ENCODE assay signal across 22 cellular contexts in genomic region chr5:95910521-95910920, GRCh38. TPM values are rescaled to one million over a fixed set of nuclear protein-coding genes. Genes with fewer than 3 reads are reported as not detected.
DNase-seq lines count a peak whose midpoint lies in the region; ATAC-seq, FAIRE-seq and TF ChIP-seq lines count a peak whose summit lies in the region.
"Had no signal": no experiment of that assay in that cellular context is flagged by ENCODE, and none has a peak within 500 bp of the region (broad histone marks: within the 10 kb centered on the region; RNA-seq: fewer than 3 reads in every experiment).

No MANE protein-coding gene starts in this region.

- no peaks in the 10 kb centered on the region for H3K9me3 ChIP-seq in H9 (ENCODE audit: control insufficient read depth, low read depth, low read length)
- no peaks in the 10 kb centered on the region for H3K9me3 ChIP-seq in IMR-90 (ENCODE audit: control insufficient read depth, insufficient read depth, low read length)
- no peaks in the 10 kb centered on the region for H3K9me3 ChIP-seq in H1 (ENCODE audit: insufficient read depth in 2 of 2, low read depth in 1 of 2, low read length in 1 of 2)
- H3K9me3 ChIP-seq in subcutaneous abdominal adipose tissue (ENCODE audit: control insufficient read depth in 5 of 5, low read length in 5 of 5), result no peaks in the 10 kb centered on the region
- H3K9me3 ChIP-seq in sigmoid colon, result no peaks in the 10 kb centered on the region
- H3K9me3 ChIP-seq: BE2C had no signal

- H3K79me2 ChIP-seq in H9 (ENCODE audit: insufficient read depth, low read length), result no peaks in the 10 kb centered on the region
- H3K79me2 ChIP-seq in H1 (ENCODE audit: control insufficient read depth in 1 of 2, insufficient read depth in 2 of 2, low read length in 2 of 2), result no peaks in the 10 kb centered on the region; a peak in 1 of 4 replicates

- no TSS peak for BruUV-seq in IMR-90 (replicated peaks; lab: Mats Ljungman, UMichigan)

- FAIRE-seq in H1 (lab: Jason Lieb, UNC), result no peak
- FAIRE-seq: A204.1, GM12878, H54, K562 had no signal

- H3K27ac ChIP-seq in H9 (ENCODE audit: insufficient read length, low read depth, low read length) (no peak overlapping the region), IMR-90 (ENCODE audit: insufficient read depth, low read length) (peak overlapping the region; percentile 26; the same call in 1 of the 2 replicates), H1 (ENCODE audit: low read depth, low read length) (no peak overlapping the region), subcutaneous abdominal adipose tissue (ENCODE audit: low read depth, low read length) (peak overlapping the region; percentile 34), sigmoid colon (no peak overlapping the region)

- no peak overlapping the region for H2AK9ac ChIP-seq in IMR-90 (replicated peaks; ENCODE audit: low read depth, low read length, poor library complexity)

- H4K91ac ChIP-seq in H9 (ENCODE audit: insufficient read length, low read depth, low read length), result no peak overlapping the region
- H4K91ac ChIP-seq in IMR-90 (ENCODE audit: insufficient read depth, low read depth, low read length), result no peak overlapping the region
- H4K91ac ChIP-seq in H1 (replicated peaks; ENCODE audit: insufficient read length, low read length), result no peak overlapping the region

- H4K5ac ChIP-seq in H9 (ENCODE audit: insufficient read length, low read depth, low read length) (peak overlapping the region; percentile 90), IMR-90 (ENCODE audit: low read depth, low read length) (no peak overlapping the region), H1 (ENCODE audit: insufficient read length, low read depth, low read length) (no peak overlapping the region)

- H3K79me1 ChIP-seq in H9 (ENCODE audit: insufficient read depth, low read depth, low read length, poor library complexity, severe bottlenecking) (no peaks in the 10 kb centered on the region), IMR-90 (ENCODE audit: low read depth in 1 of 2, low read length in 2 of 2) (peaks cover 23 to 76% of the 10 kb centered on the region in 2 experiments), H1 (ENCODE audit: low read depth, low read length) (no peaks in the 10 kb centered on the region; the same call in 1 of the 2 replicates)

- H3K23me2 ChIP-seq in H9 (ENCODE audit: insufficient read length, low read depth, low read length, poor library complexity, severe bottlenecking), result no peaks in the 10 kb centered on the region
- no peaks in the 10 kb centered on the region for H3K23me2 ChIP-seq in H1 (ENCODE audit: low read depth, low read length)

- H2AK5ac ChIP-seq in H9 (ENCODE audit: insufficient read length, low read length), result no peak overlapping the region
- H2AK5ac ChIP-seq in IMR-90 (ENCODE audit: low read depth, low read length), result no peak overlapping the region
- no peak overlapping the region for H2AK5ac ChIP-seq in H1 (ENCODE audit: low read depth, low read length)

- in situ Hi-C loops in IMR-90 (cut with MboI; ENCODE audit: low sequenced_read_pairs), result no loop called here

- H3K4me1 ChIP-seq in H9 (ENCODE audit: insufficient read depth, low read length), result no peaks in the 10 kb centered on the region; the same call in 1 of the 2 replicates
- H3K4me1 ChIP-seq in IMR-90 (ENCODE audit: control insufficient read depth, insufficient read depth, low read length), result peaks cover 24% of the 10 kb centered on the region
- peaks cover 0 to 4% (median 0%) of the 10 kb centered on the region in 4 experiments; a peak in 4 of 7 replicates for H3K4me1 ChIP-seq in H1 (replicated peaks in 1 of 4; ENCODE audit: control insufficient read depth in 3 of 4, insufficient read depth in 4 of 4, low read length in 3 of 4)
- peaks cover 0 to 25% (median 18%) of the 10 kb centered on the region in 5 donors for H3K4me1 ChIP-seq in subcutaneous abdominal adipose tissue (ENCODE audit: control insufficient read depth in 5 of 5, insufficient read depth in 5 of 5, low read length in 5 of 5)
- no peaks in the 10 kb centered on the region for H3K4me1 ChIP-seq in sigmoid colon
- H3K4me1 ChIP-seq: BE2C had no signal

- H2BK5ac ChIP-seq in H9 (ENCODE audit: insufficient read length, low read length) (no peak overlapping the region), IMR-90 (ENCODE audit: low read depth, low read length, poor library complexity, severe bottlenecking) (no peak overlapping the region), H1 (ENCODE audit: low read depth, low read length) (no peak overlapping the region)

- ATAC-seq in IMR-90 (ENCODE audit: low read depth), result no peak
- no peak for ATAC-seq in HG03159 (IDR thresholded peaks at IDR 0.05; ENCODE audit: unreplicated experiment)
- ATAC-seq: GM12878, HCT116, K562 had no signal

- POLR2A ChIA-PET in IMR-90 (lab: Charles Lee; ENCODE audit: unreplicated experiment), result no interaction called here
- POLR2A ChIA-PET in H1 (lab: Charles Lee; ENCODE audit: partially characterized antibody), result no interaction called here

- dilution Hi-C loops in IMR-90 (cut with HindIII; ENCODE audit: low sequenced_read_pairs, unreplicated experiment), result no loop called here

- H2BK15ac ChIP-seq in H9 (ENCODE audit: low read depth, low read length) (no peak overlapping the region), IMR-90 (ENCODE audit: low read depth, low read length) (no peak overlapping the region), H1 (ENCODE audit: low read length) (no peak overlapping the region; the same call in 1 of the 2 replicates)

- H3K9me1 ChIP-seq in IMR-90 (ENCODE audit: insufficient read depth, low read length), result peaks cover 26% of the 10 kb centered on the region

- intact Hi-C loops in IMR-90 (cut with micrococcal nuclease) (no loop called here), sigmoid colon (cut with DNase I) (no loop called here)

- peaks cover 14 to 25% of the 10 kb centered on the region in 2 experiments for H3K4me1 Mint-ChIP-seq in H9

- DNase-seq in H9, result no peak
- no peak for DNase-seq in IMR-90
- DNase-seq in H1 (ENCODE audit: low read depth in 1 of 2, low spot score in 2 of 2), result no peak
- no peak for DNase-seq in NOMO-1 (lab: John Stamatoyannopoulos, UW; ENCODE audit: unreplicated experiment in 2 of 2)
- DNase-seq in sigmoid colon, result no peak
- DNase-seq: ACHN; BE2C; C1 segment of cervical spinal cord; CD4-positive, CD25-positive, alpha-beta regulatory T cell; CD8-positive, alpha-beta memory T cell; COR-L47; DMS 273 treated with DMSO at 0.1 percent for 48 hours; DMS53; DND-41; EL had no signal

- H3K27me3 ChIP-seq in H9 (ENCODE audit: insufficient read depth, low read length), result no peaks in the 10 kb centered on the region
- no peaks in the 10 kb centered on the region for H3K27me3 ChIP-seq in IMR-90 (ENCODE audit: control insufficient read depth, insufficient read depth, low read length)
- no peaks in the 10 kb centered on the region for H3K27me3 ChIP-seq in H1 (replicated peaks in 1 of 4; ENCODE audit: control insufficient read depth in 3 of 4, extremely low read depth in 1 of 4, insufficient read depth in 3 of 4, low read length in 3 of 4)
- H3K27me3 ChIP-seq in subcutaneous abdominal adipose tissue (ENCODE audit: control insufficient read depth in 5 of 5, insufficient read depth in 4 of 5, low read length in 5 of 5), result no peaks in the 10 kb centered on the region
- no peaks in the 10 kb centered on the region for H3K27me3 ChIP-seq in sigmoid colon
- H3K27me3 ChIP-seq: BE2C had no signal

- H3K14ac ChIP-seq in H9 (ENCODE audit: insufficient read depth, low read length) (no peak overlapping the region), IMR-90 (replicated peaks; ENCODE audit: low read depth, low read length) (no peak overlapping the region), H1 (ENCODE audit: insufficient read length) (no peak overlapping the region)

- H2BK120ac ChIP-seq in H9 (ENCODE audit: low read depth, low read length, poor library complexity, severe bottlenecking) (no peak overlapping the region), IMR-90 (ENCODE audit: low read depth, low read length) (no peak overlapping the region), H1 (replicated peaks; ENCODE audit: low read depth, low read length) (no peak overlapping the region)

- no peaks in the 10 kb centered on the region for H3K27me3 Mint-ChIP-seq in H9 (ENCODE audit: low read depth)
- H3K27me3 Mint-ChIP-seq: CD4-positive, CD25-positive, alpha-beta regulatory T cell; CD8-positive, alpha-beta memory T cell had no signal

- H3K27ac Mint-ChIP-seq in H9, result no peak overlapping the region; a peak in 1 of 7 replicates
- H3K27ac Mint-ChIP-seq: CD4-positive, CD25-positive, alpha-beta regulatory T cell; CD8-positive, alpha-beta memory T cell had no signal

- H3K4ac ChIP-seq in H9 (ENCODE audit: low read depth, low read length), result no peak overlapping the region
- no peak overlapping the region for H3K4ac ChIP-seq in IMR-90 (ENCODE audit: low read depth, low read length)
- H3K4ac ChIP-seq in H1 (replicated peaks; ENCODE audit: insufficient read length, low read depth, low read length), result no peak overlapping the region

- H4K20me1 ChIP-seq in H9 (ENCODE audit: control insufficient read depth, insufficient read depth, insufficient read length) (no peaks in the 10 kb centered on the region), IMR-90 (ENCODE audit: insufficient read depth, low read length) (peaks cover 77% of the 10 kb centered on the region), H1 (replicated peaks in 1 of 2; ENCODE audit: control insufficient read depth in 1 of 2, insufficient read depth in 2 of 2, low read length in 2 of 2) (no peaks in the 10 kb centered on the region)

- H3K18ac ChIP-seq in H9 (ENCODE audit: insufficient read length, low read depth, low read length) (no peak overlapping the region), IMR-90 (ENCODE audit: low read depth, low read length) (no peak overlapping the region), H1 (ENCODE audit: extremely low read depth, low read length) (no peak overlapping the region)

- no peak overlapping the region for H3K4me3 Mint-ChIP-seq in H9
- H3K4me3 Mint-ChIP-seq: CD4-positive, CD25-positive, alpha-beta regulatory T cell; CD8-positive, alpha-beta memory T cell had no signal

- H3K23ac ChIP-seq in H9 (ENCODE audit: insufficient read length, low read depth, low read length) (no peak overlapping the region), IMR-90 (ENCODE audit: low read depth, low read length) (no peak overlapping the region), H1 (ENCODE audit: insufficient read length) (no peak overlapping the region)

- H3T11ph ChIP-seq in H9 (ENCODE audit: low read length), result no peak overlapping the region

- TF ChIP-seq POLR2A in IMR-90 (IDR thresholded peaks at IDR 0.05; ENCODE audit: low read depth, low read length), result no peak
- TF ChIP-seq POLR2A in H1 (IDR thresholded peaks at IDR 0.05; ENCODE audit: control extremely low read depth in 1 of 2, low read depth in 2 of 2, low read length in 2 of 2), result no peak
- no peak for TF ChIP-seq POLR2A in sigmoid colon (IDR thresholded peaks at IDR 0.05)

- CTCF ChIA-PET in IMR-90 (lab: Yijun Ruan, JAX), result no interaction called here
- CTCF ChIA-PET in H1 (lab: Charles Lee; ENCODE audit: partially characterized antibody), result no interaction called here

- H3K36me3 ChIP-seq in IMR-90 (ENCODE audit: control insufficient read depth, insufficient read depth, low read length), result peaks cover 59% of the 10 kb centered on the region
- no peaks in the 10 kb centered on the region; a peak in 1 of 8 replicates for H3K36me3 ChIP-seq in H1 (ENCODE audit: control insufficient read depth in 2 of 4, insufficient read depth in 4 of 4, low read length in 3 of 4)
- H3K36me3 ChIP-seq in subcutaneous abdominal adipose tissue (ENCODE audit: control insufficient read depth in 5 of 5, insufficient read depth in 5 of 5, low read length in 5 of 5), result peaks cover 0 to 14% (median 4%) of the 10 kb centered on the region in 5 donors
- H3K36me3 ChIP-seq in sigmoid colon, result no peaks in the 10 kb centered on the region
- H3K36me3 ChIP-seq: BE2C had no signal

- no peak for TF ChIP-seq EP300 in H1 (IDR thresholded peaks at IDR 0.05; ENCODE audit: borderline replicate concordance in 1 of 2, low read depth in 2 of 2, low read length in 2 of 2)
- TF ChIP-seq EP300 in sigmoid colon (IDR thresholded peaks at IDR 0.05), result no peak

- no peak overlapping the region for H3K4me3 ChIP-seq in IMR-90 (ENCODE audit: insufficient read depth, low read depth, low read length)
- H3K4me3 ChIP-seq in H1 (ENCODE audit: extremely low read depth in 1 of 4, insufficient read depth in 2 of 4, low read depth in 3 of 4, low read length in 4 of 4), result no peak overlapping the region
- no peak overlapping the region for H3K4me3 ChIP-seq in subcutaneous abdominal adipose tissue (ENCODE audit: low read depth in 1 of 5, low read length in 5 of 5)
- no peak overlapping the region for H3K4me3 ChIP-seq in sigmoid colon
- H3K4me3 ChIP-seq: GM12878, K562 had no signal

- no peak overlapping the region for H3K4me2 ChIP-seq in H9 (ENCODE audit: insufficient read depth, insufficient read length, low read length)
- peak overlapping the region; percentile 31; the same call in 1 of the 2 replicates for H3K4me2 ChIP-seq in IMR-90 (ENCODE audit: low read depth, low read length)
- H3K4me2 ChIP-seq in H1 (ENCODE audit: insufficient read depth in 1 of 2, low read depth in 2 of 2, low read length in 2 of 2), result no peak overlapping the region

- H2AFZ ChIP-seq in H9 (ENCODE audit: low read length), result no peak overlapping the region
- H2AFZ ChIP-seq in IMR-90 (replicated peaks; ENCODE audit: low read length, poor library complexity), result no peak overlapping the region
- no peak overlapping the region for H2AFZ ChIP-seq in H1 (ENCODE audit: low read length)

- H4K8ac ChIP-seq in H9 (replicated peaks; ENCODE audit: insufficient read length, low read depth, low read length) (no peak overlapping the region), IMR-90 (ENCODE audit: low read depth in 2 of 2, low read length in 2 of 2) (0 out of 4 replicates have a peak overlapping the region, but pooled peaks of 1 of the 2 experiments have one; percentile 20), H1 (ENCODE audit: extremely low read depth, insufficient read depth, low read length) (no peak overlapping the region)

- WGBS in H9 (ENCODE audit: extremely low coverage, insufficient read length, low lambda C conversion rate), result no CpG with 5 or more reads among the region's 4 CpGs
- no CpG with 5 or more reads among the region's 4 CpGs for WGBS in IMR-90 (ENCODE audit: extremely low coverage in 2 of 2, insufficient read length in 1 of 2), 2 experiments
- WGBS in H1 (ENCODE audit: extremely low coverage in 1 of 2, insufficient coverage in 1 of 2, insufficient read length in 1 of 2, insufficient replicate concordance in 2 of 2, low coverage in 1 of 2, low lambda C conversion rate in 2 of 2, missing lambda C conversion rate in 1 of 2), 2 experiments, result 90% methylated on average over 4 of the region's 4 CpGs; no CpG with 5 or more reads in 1 of the 2 experiments
- WGBS in sigmoid colon, 2 donors, result 96% methylated on average over 4 of the region's 4 CpGs

- H2BK12ac ChIP-seq in H9 (ENCODE audit: insufficient read length, low read depth, low read length) (peak overlapping the region; percentile 88), H1 (ENCODE audit: low read depth, low read length) (peak overlapping the region; percentile 77; the same call in 1 of the 2 replicates)

- TF ChIP-seq CTCF in H9 (conservative IDR thresholded peaks at IDR 0.05) (no peak), IMR-90 (conservative IDR thresholded peaks at IDR 0.05; ENCODE audit: low read depth, low read length) (no peak), H1 (IDR thresholded peaks at IDR 0.05; ENCODE audit: control extremely low read depth in 1 of 3, insufficient read depth in 1 of 3, low read depth in 1 of 3, low read length in 3 of 3) (no peak), sigmoid colon (IDR thresholded peaks at IDR 0.05) (no peak)

- H3K56ac ChIP-seq in H9 (ENCODE audit: insufficient read length, low read depth, low read length) (no peak overlapping the region), IMR-90 (ENCODE audit: extremely low read depth, insufficient read depth, low read length) (no peak overlapping the region), H1 (replicated peaks; ENCODE audit: insufficient read length, low read depth, low read length) (no peak overlapping the region)

- no peaks in the 10 kb centered on the region for H3K9me3 Mint-ChIP-seq in H9
- H3K9me3 Mint-ChIP-seq: CD4-positive, CD25-positive, alpha-beta regulatory T cell; CD8-positive, alpha-beta memory T cell had no signal

- TF ChIP-seq RAD21 in IMR-90 (IDR thresholded peaks at IDR 0.05; ENCODE audit: low read length) (no peak), H1 (IDR thresholded peaks at IDR 0.05 in 1 of 2, conservative IDR thresholded peaks at IDR 0.05 in 1 of 2; ENCODE audit: low read depth in 2 of 2, low read length in 2 of 2) (no peak)

- H2BK20ac ChIP-seq in H9 (ENCODE audit: low read depth, low read length, poor library complexity, severe bottlenecking) (no peak overlapping the region), IMR-90 (ENCODE audit: low read depth, low read length) (no peak overlapping the region), H1 (ENCODE audit: low read length) (no peak overlapping the region)

- H3K9ac ChIP-seq in H9 (ENCODE audit: extremely low read depth, insufficient read length, low read length) (no peak overlapping the region), IMR-90 (ENCODE audit: low read depth, low read length) (no peak overlapping the region), H1 (replicated peaks in 1 of 4; ENCODE audit: extremely low read depth in 1 of 4, low read depth in 3 of 4, low read length in 3 of 4) (no peak overlapping the region), subcutaneous abdominal adipose tissue (ENCODE audit: low read length in 5 of 5) (no peak overlapping the region)

- peaks cover 0 to 2% (median 1%) of the 10 kb centered on the region in 3 experiments; a peak in 2 of 7 replicates for H3K36me3 Mint-ChIP-seq in H9 (ENCODE audit: insufficient read depth in 1 of 3, low read depth in 3 of 3)

RNA-seq across cellular contexts. Expression of gene ELL2, which starts 51.1 kb away (rescaled TPM):
- 27.5 and 27.7 TPM in 2 replicates for total RNA-seq in H9 (2021)
- 92.5 and 137 TPM in 2 replicates for total RNA-seq in IMR-90 (2012; rRNA removed)
- 52.4 and 61.4 TPM in 2 replicates for polyA plus RNA-seq in IMR-90 (2012; rRNA removed)
- 16.4 and 21.9 TPM in 2 replicates for polyA plus RNA-seq in IMR-90 (2012; cell fraction: cytosol; rRNA removed)
- 23.4 and 161 TPM in 2 replicates for polyA plus RNA-seq in IMR-90 (2012; cell fraction: nucleus; rRNA removed; ENCODE audit: low replicate concordance)
- total RNA-seq in H1 (2021; fragmentation: NEBNext Ultra II Directional; extraction: Animal tissue kit (Norgen Biotek cat#: 25700)), result 21.7 and 29.4 TPM in 2 replicates
- polyA plus RNA-seq in H1 (2011; rRNA removed), result 4.0 and 6.3 TPM in 2 replicates
- 7.1 TPM for polyA plus RNA-seq in H1 (2011; cell fraction: cytosol; rRNA removed)
- polyA plus RNA-seq in H1 (2011; cell fraction: nucleus; rRNA removed), result 13.8 TPM
- polyA plus RNA-seq in H1 (2012, experiment 1 of 2), result 7.5 to 11.3 TPM (median 7.8 TPM) in 4 replicates
- 1.0 TPM for polyA plus RNA-seq in H1 (2012, experiment 2 of 2)
- 16.5 TPM for polyA plus RNA-seq in H1 (2013, experiment 1 of 2)
- polyA plus RNA-seq in H1 (2013, experiment 2 of 2), result 14.7 TPM
- polyA minus RNA-seq in H1 (2011; rRNA and poly(A)+ RNA removed), result 23.0 and 24.2 TPM in 2 replicates
- polyA minus RNA-seq in H1 (2011; cell fraction: cytosol; rRNA and poly(A)+ RNA removed), result 12.3 TPM
- polyA minus RNA-seq in H1 (2011; cell fraction: nucleus; rRNA and poly(A)+ RNA removed), result 79.7 TPM
- total RNA-seq in sigmoid colon, result 10 to 100 TPM; 26.6 to 35.3 (median 29.8) TPM
- polyA plus RNA-seq in sigmoid colon, result 10 to 100 TPM in 2 of 3 donors, 1 to 10 TPM in 1; 6.7 to 17.8 (median 10.2) TPM

Comparison
In these comparisons a context has a peak if more than half of its experiments do, and no peak if none do; other contexts are left out.
1. H3K27ac ChIP-seq: peak in IMR-90 (single experiment) and subcutaneous abdominal adipose tissue (single experiment); none in H9 (single experiment), H1 (single experiment) and sigmoid colon (0 of 4).